9 cellular contexts compared by ENCODE assay signal in genomic region chr13:46679369-46680180, GRCh38.
DNase-seq lines count a peak whose midpoint lies in the region; ATAC-seq and TF ChIP-seq lines count a peak whose summit lies in the region.
"Had no signal": no experiment of that assay in that cellular context is flagged by ENCODE, and none has a peak within 500 bp of the region (broad histone marks: within the 10 kb centered on the region; RNA-seq: fewer than 3 reads in every experiment).

No MANE protein-coding gene starts in this region.

- no peak overlapping the region for H3K27ac Mint-ChIP-seq in activated T-helper 17 cell treated with anti-CD3 and anti-CD28 coated beads, Interleukin-2, amount 50 U/mL, for 72 hours
- H3K27ac Mint-ChIP-seq in stimulated activated naive CD8-positive, alpha-beta T cell treated with anti-CD3 and anti-CD28 coated beads, Interleukin-15, amount 100 ng/mL, for 72 hours = no peak overlapping the region

- DNase-seq in AG20443 (ENCODE audit: low spot score) = peak; percentile 83
- DNase-seq in hepatocyte (ENCODE audit: low spot score) = peak; percentile 33
- peak; percentile 20 to 25 for DNase-seq in stimulated activated naive CD8-positive, alpha-beta T cell treated with anti-CD3 and anti-CD28 coated beads, Interleukin-15, amount 100 ng/mL, for 72 hours
- DNase-seq in putamen (ENCODE audit: low spot score) = no peak
- no peak for DNase-seq in SW 1271 (lab: John Stamatoyannopoulos, UW)

- H3K4me2 ChIP-seq in hepatocyte = peak overlapping the region; percentile 68

- no peaks in the 10 kb centered on the region for H3K27me3 Mint-ChIP-seq in activated T-helper 17 cell treated with anti-CD3 and anti-CD28 coated beads, Interleukin-2, amount 50 U/mL, for 72 hours
- no peaks in the 10 kb centered on the region for H3K27me3 Mint-ChIP-seq in stimulated activated naive CD8-positive, alpha-beta T cell treated with anti-CD3 and anti-CD28 coated beads, Interleukin-15, amount 100 ng/mL, for 72 hours

- H3K4me1 ChIP-seq in hepatocyte (ENCODE audit: insufficient read depth) = peaks cover 15% of the 10 kb centered on the region

- no peak overlapping the region for H3K4me3 ChIP-seq in hepatocyte
- H3K4me3 ChIP-seq: K562 had no signal

- TF ChIP-seq CTCF in hepatocyte (IDR thresholded peaks at IDR 0.05; ENCODE audit: poor library complexity) = peak; percentile 10

- H3K9me2 ChIP-seq in hepatocyte (replicated peaks; ENCODE audit: insufficient read depth) = no peaks in the 10 kb centered on the region

- H3K9me3 Mint-ChIP-seq in activated T-helper 17 cell treated with anti-CD3 and anti-CD28 coated beads, Interleukin-2, amount 50 U/mL, for 72 hours = no peaks in the 10 kb centered on the region
- H3K9me3 Mint-ChIP-seq in stimulated activated naive CD8-positive, alpha-beta T cell treated with anti-CD3 and anti-CD28 coated beads, Interleukin-15, amount 100 ng/mL, for 72 hours = no peaks in the 10 kb centered on the region

- H3K4me3 Mint-ChIP-seq in activated T-helper 17 cell treated with anti-CD3 and anti-CD28 coated beads, Interleukin-2, amount 50 U/mL, for 72 hours = no peak overlapping the region
- no peak overlapping the region for H3K4me3 Mint-ChIP-seq in stimulated activated naive CD8-positive, alpha-beta T cell treated with anti-CD3 and anti-CD28 coated beads, Interleukin-15, amount 100 ng/mL, for 72 hours

- WGBS in hepatocyte (ENCODE audit: low lambda C conversion rate, missing lambda C conversion rate) = 48% methylated on average over 12 of the region's 12 CpGs

- H4K20me1 ChIP-seq in hepatocyte (ENCODE audit: insufficient read depth, poor library complexity, severe bottlenecking) = no peaks in the 10 kb centered on the region

- no peaks in the 10 kb centered on the region for H3K36me3 Mint-ChIP-seq in activated T-helper 17 cell treated with anti-CD3 and anti-CD28 coated beads, Interleukin-2, amount 50 U/mL, for 72 hours (ENCODE audit: low read depth)

- H3K27me3 ChIP-seq in hepatocyte = no peaks in the 10 kb centered on the region

- H3K36me3 ChIP-seq in hepatocyte (replicated peaks; ENCODE audit: insufficient read depth, low read depth) = no peaks in the 10 kb centered on the region

- ATAC-seq in GM18907 (IDR thresholded peaks at IDR 0.05; ENCODE audit: unreplicated experiment) (peak; percentile 88), HG03064 (IDR thresholded peaks at IDR 0.05; ENCODE audit: low read depth, unreplicated experiment) (peak; percentile 79)
- peak; percentile 91 for ATAC-seq in activated T-helper 17 cell treated with anti-CD3 and anti-CD28 coated beads, Interleukin-2, amount 50 U/mL, for 72 hours (replicated peaks)
- ATAC-seq in stimulated activated naive CD8-positive, alpha-beta T cell treated with anti-CD3 and anti-CD28 coated beads, Interleukin-15, amount 100 ng/mL, for 72 hours = peak; percentile 95
- ATAC-seq: K562 had no signal

- H2AFZ ChIP-seq in hepatocyte = no peak overlapping the region

- H3K9me3 ChIP-seq in hepatocyte (ENCODE audit: low read depth) = no peaks in the 10 kb centered on the region

- peak overlapping the region; percentile 68 for H3K27ac ChIP-seq in hepatocyte

- H3K79me2 ChIP-seq in hepatocyte = peaks cover 56% of the 10 kb centered on the region

- H3K4me1 Mint-ChIP-seq in activated T-helper 17 cell treated with anti-CD3 and anti-CD28 coated beads, Interleukin-2, amount 50 U/mL, for 72 hours = peaks cover 8% of the 10 kb centered on the region
- H3K4me1 Mint-ChIP-seq in stimulated activated naive CD8-positive, alpha-beta T cell treated with anti-CD3 and anti-CD28 coated beads, Interleukin-15, amount 100 ng/mL, for 72 hours = peaks cover 32% of the 10 kb centered on the region

Comparison
In these comparisons a context has a peak if more than half of its experiments do, and no peak if none do; other contexts are left out.
1. DNase-seq: peak in AG20443 (single experiment), hepatocyte (single experiment) and stimulated activated naive CD8-positive, alpha-beta T cell treated with anti-CD3 and anti-CD28 coated beads, Interleukin-15, amount 100 ng/mL, for 72 hours (2 of 2); none in putamen (single experiment) and SW 1271 (0 of 2).
2. Peak in every context shown above with its lines, with median percentiles within 50 percentile points of each other: ATAC-seq.